ENCODE assay signal across 16 cellular contexts in genomic region chr20:49052334-49052733, GRCh38. TPM values are rescaled to one million over a fixed set of nuclear protein-coding genes. Genes with fewer than 3 reads are reported as not detected.
A peak's percentile ranks its signal among the peaks of the same experiment; 100 is the strongest.
DNase-seq lines count a peak whose midpoint lies in the region; ATAC-seq, FAIRE-seq and TF ChIP-seq lines count a peak whose summit lies in the region.
"Had no signal": no experiment of that assay in that cellular context is flagged by ENCODE, and none has a peak within 500 bp of the region (broad histone marks: within the 10 kb centered on the region; RNA-seq: fewer than 3 reads in every experiment).

No MANE protein-coding gene starts in this region.

- FAIRE-seq in HTR-8/SVneo (lab: Jason Lieb, UNC): peak; percentile 54

- no TSS peak for BruUV-seq in Calu3 (replicated peaks; lab: Mats Ljungman, UMichigan)

- ATAC-seq in activated naive CD8-positive, alpha-beta T cell treated with anti-CD3 and anti-CD28 coated beads, Interleukin-2, amount 10 ng/mL, durations not matched to agents 7 days and 5 days (ENCODE audit: low read depth): no peak
- ATAC-seq in upper lobe of left lung (ENCODE audit: low FRiP score in 2 of 2) (no peak), HG03039 (IDR thresholded peaks at IDR 0.05; ENCODE audit: unreplicated experiment) (no peak), GM21390 (IDR thresholded peaks at IDR 0.05; ENCODE audit: unreplicated experiment) (no peak)
- ATAC-seq: T-cell had no signal

- TF ChIP-seq CTCF in Calu3 (IDR thresholded peaks at IDR 0.05; ENCODE audit: unreplicated experiment) (no peak), upper lobe of left lung (IDR thresholded peaks at IDR 0.05) (no peak)

- H3K4me1 Mint-ChIP-seq in Calu3 (ENCODE audit: low read depth, unreplicated experiment): peaks cover 46% of the 10 kb centered on the region
- H3K4me1 Mint-ChIP-seq in activated naive CD8-positive, alpha-beta T cell treated with anti-CD3 and anti-CD28 coated beads, Interleukin-2, amount 10 ng/mL, durations not matched to agents 7 days and 5 days: peaks cover 35% of the 10 kb centered on the region

- CTCF ChIA-PET in Calu3 (lab: Charles Lee): interaction anchor here (0.6 kb wide), 2 partner anchors 43 to 88 kb away, joined by 3 to 4 read pairs; no protein-coding TSS in a partner anchor

- DNase-seq in Calu3 (no peak), HTR-8/SVneo (ENCODE audit: insufficient read length, low spot score) (no peak), kidney tubule cell (ENCODE audit: low spot score) (peak; percentile 37), upper lobe of left lung (no peak), GM03348 (ENCODE audit: low spot score) (no peak)
- DNase-seq in activated naive CD8-positive, alpha-beta T cell treated with anti-CD3 and anti-CD28 coated beads, Interleukin-2, amount 10 ng/mL, durations not matched to agents 7 days and 5 days: no peak
- DNase-seq: activated CD4-positive, alpha-beta T cell treated with anti-CD3 and anti-CD28 coated beads, Interleukin-2, amount 50 U/mL, for 48 hours; midbrain; NCI-H1417; NCI-H82; stimulated activated CD4-positive, alpha-beta T cell treated with anti-CD3 and anti-CD28 coated beads, Interleukin-4, amount 100 ng/mL, for 4 hours; T-cell had no signal

- WGBS in upper lobe of left lung, 2 donors: 93 to 97% methylated on average over 1 of the region's 1 CpG

- POLR2A ChIA-PET in activated naive CD8-positive, alpha-beta T cell treated with anti-CD3 and anti-CD28 coated beads, Interleukin-2, amount 10 ng/mL, durations not matched to agents 7 days and 5 days (lab: Charles Lee): no interaction called here

- no peaks in the 10 kb centered on the region for H3K9me3 Mint-ChIP-seq in Calu3 (ENCODE audit: low read depth, unreplicated experiment)
- no peaks in the 10 kb centered on the region for H3K9me3 Mint-ChIP-seq in activated naive CD8-positive, alpha-beta T cell treated with anti-CD3 and anti-CD28 coated beads, Interleukin-2, amount 10 ng/mL, durations not matched to agents 7 days and 5 days
- H3K9me3 Mint-ChIP-seq: T-cell had no signal

- H3K27me3 Mint-ChIP-seq in Calu3 (ENCODE audit: unreplicated experiment): no peaks in the 10 kb centered on the region
- no peaks in the 10 kb centered on the region for H3K27me3 Mint-ChIP-seq in activated naive CD8-positive, alpha-beta T cell treated with anti-CD3 and anti-CD28 coated beads, Interleukin-2, amount 10 ng/mL, durations not matched to agents 7 days and 5 days
- H3K27me3 Mint-ChIP-seq: T-cell had no signal

- H3K27ac ChIP-seq in upper lobe of left lung: no peak overlapping the region
- H3K27ac ChIP-seq: ascending aorta, hepatocyte had no signal

- TF ChIP-seq EP300 in upper lobe of left lung (IDR thresholded peaks at IDR 0.05): no peak

- H3K27me3 ChIP-seq in upper lobe of left lung: no peaks in the 10 kb centered on the region
- H3K27me3 ChIP-seq: ascending aorta, hepatocyte had no signal

- H3K9me3 ChIP-seq in upper lobe of left lung: no peaks in the 10 kb centered on the region
- H3K9me3 ChIP-seq: ascending aorta had no signal

- H3K36me3 Mint-ChIP-seq in Calu3 (ENCODE audit: insufficient read depth, unreplicated experiment): peaks cover 49% of the 10 kb centered on the region
- H3K36me3 Mint-ChIP-seq in activated naive CD8-positive, alpha-beta T cell treated with anti-CD3 and anti-CD28 coated beads, Interleukin-2, amount 10 ng/mL, durations not matched to agents 7 days and 5 days: peaks cover 39% of the 10 kb centered on the region

- peaks cover 0 to 4% (median 0%) of the 10 kb centered on the region in 4 donors for H3K36me3 ChIP-seq in upper lobe of left lung

- intact Hi-C loops in Calu3 (cut with micrococcal nuclease; ENCODE audit: unreplicated experiment): no loop called here

- no peak for TF ChIP-seq POLR2A in upper lobe of left lung (IDR thresholded peaks at IDR 0.05)

- peaks cover 5 to 23% (median 16%) of the 10 kb centered on the region in 4 donors for H3K4me1 ChIP-seq in upper lobe of left lung

- H3K4me3 Mint-ChIP-seq in Calu3 (ENCODE audit: low read depth, unreplicated experiment): peak overlapping the region; percentile 37
- peak overlapping the region; percentile 3 for H3K4me3 Mint-ChIP-seq in activated naive CD8-positive, alpha-beta T cell treated with anti-CD3 and anti-CD28 coated beads, Interleukin-2, amount 10 ng/mL, durations not matched to agents 7 days and 5 days
- H3K4me3 Mint-ChIP-seq: T-cell had no signal

- H3K4me3 ChIP-seq in upper lobe of left lung: no peak overlapping the region
- H3K4me3 ChIP-seq: ascending aorta, hepatocyte had no signal

- H3K27ac Mint-ChIP-seq in Calu3 (ENCODE audit: unreplicated experiment): peak overlapping the region; percentile 74
- no peak overlapping the region for H3K27ac Mint-ChIP-seq in activated naive CD8-positive, alpha-beta T cell treated with anti-CD3 and anti-CD28 coated beads, Interleukin-2, amount 10 ng/mL, durations not matched to agents 7 days and 5 days
- H3K27ac Mint-ChIP-seq: T-cell had no signal

RNA-seq across cellular contexts. Expression of gene CSE1L, which starts 6.2 kb away (rescaled TPM):
- total RNA-seq in Calu3 (2022) (208 and 226 TPM in 2 replicates), upper lobe of left lung (10 to 100 TPM; 10.4 to 40.4 (median 27.2) TPM)
- total RNA-seq in activated naive CD8-positive, alpha-beta T cell treated with anti-CD3 and anti-CD28 coated beads, Interleukin-2, amount 10 ng/mL, durations not matched to agents 7 days and 5 days: 10 to 100 TPM; 68.3 to 69.8 TPM
